In the genomic region with DNA sequence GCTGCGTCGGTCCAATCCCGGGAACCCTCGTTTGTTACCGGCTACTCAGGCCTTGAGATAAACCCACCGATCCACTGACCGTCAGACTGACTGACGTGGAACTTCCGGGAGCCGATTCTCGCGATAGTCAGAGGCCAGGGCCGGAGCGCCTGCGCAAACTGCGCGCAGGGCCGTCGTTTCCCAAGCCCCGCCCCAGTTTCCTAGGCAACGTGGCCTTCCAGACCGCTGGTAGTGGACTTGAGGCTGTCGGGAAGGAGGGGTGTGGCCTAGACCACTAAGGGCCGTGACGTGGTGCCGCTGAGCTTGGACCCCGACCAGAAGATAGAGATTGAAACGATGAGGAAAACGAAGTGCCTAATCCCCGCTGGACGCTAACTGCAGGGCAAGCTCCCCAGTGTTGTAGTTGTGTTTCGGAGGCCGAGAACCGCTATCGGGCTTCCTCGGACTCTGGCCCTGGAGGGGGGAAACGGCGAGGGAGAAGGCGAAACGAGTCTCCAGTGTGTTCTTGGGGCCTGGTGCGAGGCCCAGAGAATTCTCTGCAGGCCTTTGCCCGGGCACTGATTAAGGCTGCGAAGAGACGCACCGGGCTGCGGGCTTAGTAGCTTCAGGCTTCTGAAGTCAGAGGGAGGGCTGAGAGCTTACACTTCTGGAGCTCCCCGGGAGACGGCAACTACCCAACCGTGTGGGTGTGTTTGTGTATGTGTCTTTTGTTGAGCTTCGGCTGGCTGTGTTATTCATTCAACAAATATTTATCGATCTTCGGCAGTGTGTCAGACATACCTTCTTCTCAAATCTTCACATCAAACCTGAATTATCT, we compare ENCODE assay signal across 1 cellular context.
TF ChIP-seq lines count a peak whose summit lies in the region.

Gene COPB2 (minus strand): TSS at position 96 of the 817 bp plus-strand sequence. CDS start 97 bp downstream, outside the sequence.

TF ChIP-seq in K562, 482 proteins besides CTCF, POLR2A, EP300 and RAD21 (continued from another document and continues in another):
- TF ChIP-seq, protein P1, sequence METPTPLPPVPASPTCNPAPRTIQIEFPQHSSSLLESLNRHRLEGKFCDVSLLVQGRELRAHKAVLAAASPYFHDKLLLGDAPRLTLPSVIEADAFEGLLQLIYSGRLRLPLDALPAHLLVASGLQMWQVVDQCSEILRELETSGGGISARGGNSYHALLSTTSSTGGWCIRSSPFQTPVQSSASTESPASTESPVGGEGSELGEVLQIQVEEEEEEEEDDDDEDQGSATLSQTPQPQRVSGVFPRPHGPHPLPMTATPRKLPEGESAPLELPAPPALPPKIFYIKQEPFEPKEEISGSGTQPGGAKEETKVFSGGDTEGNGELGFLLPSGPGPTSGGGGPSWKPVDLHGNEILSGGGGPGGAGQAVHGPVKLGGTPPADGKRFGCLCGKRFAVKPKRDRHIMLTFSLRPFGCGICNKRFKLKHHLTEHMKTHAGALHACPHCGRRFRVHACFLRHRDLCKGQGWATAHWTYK (CRISPR knock-in tag; IDR thresholded peaks at IDR 0.05), result no peak; the same call in 1 of the 2 replicates
- no peak for TF ChIP-seq ZFP1 (CRISPR knock-in tag; IDR thresholded peaks at IDR 0.05)
- TF ChIP-seq ZFPM2 (CRISPR knock-in tag; IDR thresholded peaks at IDR 0.05), result no peak
- TF ChIP-seq, protein P2, sequence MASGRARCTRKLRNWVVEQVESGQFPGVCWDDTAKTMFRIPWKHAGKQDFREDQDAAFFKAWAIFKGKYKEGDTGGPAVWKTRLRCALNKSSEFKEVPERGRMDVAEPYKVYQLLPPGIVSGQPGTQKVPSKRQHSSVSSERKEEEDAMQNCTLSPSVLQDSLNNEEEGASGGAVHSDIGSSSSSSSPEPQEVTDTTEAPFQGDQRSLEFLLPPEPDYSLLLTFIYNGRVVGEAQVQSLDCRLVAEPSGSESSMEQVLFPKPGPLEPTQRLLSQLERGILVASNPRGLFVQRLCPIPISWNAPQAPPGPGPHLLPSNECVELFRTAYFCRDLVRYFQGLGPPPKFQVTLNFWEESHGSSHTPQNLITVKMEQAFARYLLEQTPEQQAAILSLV (tag; IDR thresholded peaks at IDR 0.05), result no peak
- TF ChIP-seq PRMT5 (CRISPR knock-in tag; IDR thresholded peaks at IDR 0.05), result no peak
- TF ChIP-seq PREB (CRISPR knock-in tag; IDR thresholded peaks at IDR 0.05), result no peak
- TF ChIP-seq SRSF1 (IDR thresholded peaks at IDR 0.05; ENCODE audit: low read depth, low read length), result no peak
- no peak for TF ChIP-seq PBX2 (CRISPR knock-in tag; IDR thresholded peaks at IDR 0.05; ENCODE audit: low read depth)
- TF ChIP-seq PBX2 (tag; conservative IDR thresholded peaks at IDR 0.05; ENCODE audit: low read depth), result 0 out of 2 replicates have a peak, but pooled peaks have one; percentile 20
- TF ChIP-seq ELF2 (CRISPR knock-in tag; IDR thresholded peaks at IDR 0.05), result peak; percentile 97
- TF ChIP-seq, protein P3, sequence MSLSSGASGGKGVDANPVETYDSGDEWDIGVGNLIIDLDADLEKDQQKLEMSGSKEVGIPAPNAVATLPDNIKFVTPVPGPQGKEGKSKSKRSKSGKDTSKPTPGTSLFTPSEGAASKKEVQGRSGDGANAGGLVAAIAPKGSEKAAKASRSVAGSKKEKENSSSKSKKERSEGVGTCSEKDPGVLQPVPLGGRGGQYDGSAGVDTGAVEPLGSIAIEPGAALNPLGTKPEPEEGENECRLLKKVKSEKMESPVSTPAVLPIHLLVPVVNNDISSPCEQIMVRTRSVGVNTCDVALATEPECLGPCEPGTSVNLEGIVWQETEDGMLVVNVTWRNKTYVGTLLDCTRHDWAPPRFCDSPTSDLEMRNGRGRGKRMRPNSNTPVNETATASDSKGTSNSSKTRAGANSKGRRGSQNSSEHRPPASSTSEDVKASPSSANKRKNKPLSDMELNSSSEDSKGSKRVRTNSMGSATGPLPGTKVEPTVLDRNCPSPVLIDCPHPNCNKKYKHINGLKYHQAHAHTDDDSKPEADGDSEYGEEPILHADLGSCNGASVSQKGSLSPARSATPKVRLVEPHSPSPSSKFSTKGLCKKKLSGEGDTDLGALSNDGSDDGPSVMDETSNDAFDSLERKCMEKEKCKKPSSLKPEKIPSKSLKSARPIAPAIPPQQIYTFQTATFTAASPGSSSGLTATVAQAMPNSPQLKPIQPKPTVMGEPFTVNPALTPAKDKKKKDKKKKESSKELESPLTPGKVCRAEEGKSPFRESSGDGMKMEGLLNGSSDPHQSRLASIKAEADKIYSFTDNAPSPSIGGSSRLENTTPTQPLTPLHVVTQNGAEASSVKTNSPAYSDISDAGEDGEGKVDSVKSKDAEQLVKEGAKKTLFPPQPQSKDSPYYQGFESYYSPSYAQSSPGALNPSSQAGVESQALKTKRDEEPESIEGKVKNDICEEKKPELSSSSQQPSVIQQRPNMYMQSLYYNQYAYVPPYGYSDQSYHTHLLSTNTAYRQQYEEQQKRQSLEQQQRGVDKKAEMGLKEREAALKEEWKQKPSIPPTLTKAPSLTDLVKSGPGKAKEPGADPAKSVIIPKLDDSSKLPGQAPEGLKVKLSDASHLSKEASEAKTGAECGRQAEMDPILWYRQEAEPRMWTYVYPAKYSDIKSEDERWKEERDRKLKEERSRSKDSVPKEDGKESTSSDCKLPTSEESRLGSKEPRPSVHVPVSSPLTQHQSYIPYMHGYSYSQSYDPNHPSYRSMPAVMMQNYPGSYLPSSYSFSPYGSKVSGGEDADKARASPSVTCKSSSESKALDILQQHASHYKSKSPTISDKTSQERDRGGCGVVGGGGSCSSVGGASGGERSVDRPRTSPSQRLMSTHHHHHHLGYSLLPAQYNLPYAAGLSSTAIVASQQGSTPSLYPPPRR (CRISPR knock-in tag; IDR thresholded peaks at IDR 0.05; ENCODE audit: borderline replicate concordance), result no peak
- peak; percentile 86 for TF ChIP-seq RBM25 (IDR thresholded peaks at IDR 0.05; ENCODE audit: low read depth, low read length, severe bottlenecking)
- no peak for TF ChIP-seq MCM2 (IDR thresholded peaks at IDR 0.05; ENCODE audit: low read depth)
- no peak for TF ChIP-seq TAF15 (IDR thresholded peaks at IDR 0.05; ENCODE audit: low read depth, low read length)
- no peak for TF ChIP-seq ZNF347 (CRISPR knock-in tag; IDR thresholded peaks at IDR 0.05; ENCODE audit: low read depth)
- TF ChIP-seq MGA (IDR thresholded peaks at IDR 0.05), result peak; percentile 73
- peak; percentile 86 for TF ChIP-seq POLR2G (IDR thresholded peaks at IDR 0.05; ENCODE audit: low read depth, low read length)
- TF ChIP-seq CBFA2T2 (conservative IDR thresholded peaks at IDR 0.05), result no peak
- no peak for TF ChIP-seq SAFB (IDR thresholded peaks at IDR 0.05; ENCODE audit: borderline replicate concordance, low read depth, low read length)
- peak; percentile 54; the same call in 1 of the 2 replicates for TF ChIP-seq ZNF175 (CRISPR knock-in tag; IDR thresholded peaks at IDR 0.05; ENCODE audit: low read depth)
- no peak for TF ChIP-seq E2F4 (CRISPR knock-in tag; IDR thresholded peaks at IDR 0.05; ENCODE audit: low read depth)
- no peak for TF ChIP-seq SMARCA4 (IDR thresholded peaks at IDR 0.05)
- TF ChIP-seq TAF9B (IDR thresholded peaks at IDR 0.05; ENCODE audit: partially characterized antibody), result peak; percentile 84
- TF ChIP-seq HNRNPUL1 (IDR thresholded peaks at IDR 0.05; ENCODE audit: low read length), result no peak
- TF ChIP-seq SOX6 (IDR thresholded peaks at IDR 0.05), result no peak
